ENCODE assay signal across 18 cellular contexts in genomic region chr2:32711908-32712307, GRCh38.
DNase-seq lines count a peak whose midpoint lies in the region; ATAC-seq, FAIRE-seq and TF ChIP-seq lines count a peak whose summit lies in the region.
"Had no signal": no experiment of that assay in that cellular context is flagged by ENCODE, and none has a peak within 500 bp of the region (broad histone marks: within the 10 kb centered on the region; RNA-seq: fewer than 3 reads in every experiment).

No MANE protein-coding gene starts in this region.

- dilution Hi-C loops in keratinocyte (cut with MboI; ENCODE audit: extremely low pct_ligation_motif_present, low sequenced_read_pairs) = no loop called here

- H3K4me1 ChIP-seq in left ventricle myocardium inferior (peaks cover 53% of the 10 kb centered on the region), ascending aorta (peaks cover 4 to 21% of the 10 kb centered on the region in 2 donors), keratinocyte (ENCODE audit: control insufficient read depth, extremely low read depth, insufficient read depth, low read length) (peaks cover 28% of the 10 kb centered on the region), aorta (ENCODE audit: control insufficient read depth in 1 of 2, insufficient read depth in 2 of 2, low read length in 2 of 2) (peaks cover 4 to 10% of the 10 kb centered on the region in 2 donors), psoas muscle (peaks cover 10% of the 10 kb centered on the region)

- no peak for TF ChIP-seq CTCF in left ventricle myocardium inferior (IDR thresholded peaks at IDR 0.05; ENCODE audit: borderline replicate concordance)
- no peak for TF ChIP-seq CTCF in ascending aorta (IDR thresholded peaks at IDR 0.05)
- no peak for TF ChIP-seq CTCF in keratinocyte (optimal IDR thresholded peaks at IDR 0.05 in 1 of 3, IDR thresholded peaks at IDR 0.05 in 1 of 3, conservative IDR thresholded peaks at IDR 0.05 in 1 of 3; ENCODE audit: extremely low read depth in 1 of 3, insufficient read depth in 2 of 3, low read length in 3 of 3)
- no peak for TF ChIP-seq CTCF in psoas muscle (IDR thresholded peaks at IDR 0.05)

- peak overlapping the region; percentile 82 for H3K27ac ChIP-seq in left ventricle myocardium inferior (replicated peaks)
- peak overlapping the region; percentile 72 to 80 for H3K27ac ChIP-seq in ascending aorta
- peak overlapping the region; percentile 49 for H3K27ac ChIP-seq in keratinocyte (ENCODE audit: control insufficient read depth, insufficient read depth, low read length)
- peak overlapping the region; percentile 40 to 57 for H3K27ac ChIP-seq in aorta (ENCODE audit: low read depth in 1 of 2, low read length in 2 of 2)
- no peak overlapping the region for H3K27ac ChIP-seq in psoas muscle

- WGBS in aorta, 2 donors = 4% methylated on average over 4 of the region's 4 CpGs
- WGBS in psoas muscle, 3 donors = 51 to 63% (median 52%) methylated on average over 3 to 4 of the region's 4 CpGs

- intact Hi-C loops in left ventricle myocardium inferior (cut with micrococcal nuclease) (no loop called here), Right ventricle myocardium inferior (cut with DNase I) (no loop called here), ascending aorta (cut with DNase I) (loop anchor here (2.0 to 5.0 kb wide), 3 partner anchors 65 to 655 kb away; partner anchors contain the start of gene TTC27), aorta (cut with DNase I) (loop anchor here in 1 of 2 donors (10.0 kb wide), 1 partner anchor 87 kb away; the partner anchor contains the start of gene TTC27), psoas muscle (cut with DNase I) (no loop called here)

- no peak for ATAC-seq in Right ventricle myocardium inferior
- ATAC-seq in aorta (ENCODE audit: low FRiP score) = peak; percentile 56
- no peak for ATAC-seq in psoas muscle
- ATAC-seq: HCT116 had no signal

- no peaks in the 10 kb centered on the region for H3K79me2 ChIP-seq in keratinocyte (ENCODE audit: control insufficient read depth, insufficient read depth, low read length)

- DNase-seq in left ventricle myocardium inferior (no peak), Right ventricle myocardium inferior (ENCODE audit: missing footprints) (no peak), ascending aorta (ENCODE audit: low spot score in 2 of 2) (no peak), keratinocyte (ENCODE audit: low read depth, low spot score) (no peak), aorta (no peak), NCI-H2081 treated with DMSO at 0.1 percent for 48 hours (lab: John Stamatoyannopoulos, UW) (no peak), psoas muscle (no peak), kidney glomerular epithelial cell (lab: John Stamatoyannopoulos, UW) (no peak)
- DNase-seq: 8988T, GDM1, GOT3, KG1, NCI-H1417, NCI-H187 treated with DMSO at 0.1 percent for 48 hours, NCI-H524, NCI-H82, OCI-M1 had no signal

- no peak overlapping the region for H2AFZ ChIP-seq in keratinocyte (ENCODE audit: control insufficient read depth, low read length)

- no peak overlapping the region for H3K9ac ChIP-seq in keratinocyte (ENCODE audit: control insufficient read depth, extremely low read depth, insufficient read depth, low read length)

- H3K36me3 ChIP-seq in left ventricle myocardium inferior = peaks cover 3% of the 10 kb centered on the region
- no peaks in the 10 kb centered on the region for H3K36me3 ChIP-seq in ascending aorta
- H3K36me3 ChIP-seq in keratinocyte (ENCODE audit: control insufficient read depth in 2 of 2, extremely low read depth in 1 of 2, insufficient read depth in 2 of 2, low read length in 2 of 2) = no peaks in the 10 kb centered on the region
- no peaks in the 10 kb centered on the region for H3K36me3 ChIP-seq in aorta (ENCODE audit: control insufficient read depth in 1 of 2, insufficient read depth in 2 of 2, low read length in 1 of 2)
- peaks cover 0 to 2% of the 10 kb centered on the region in 2 donors for H3K36me3 ChIP-seq in psoas muscle (ENCODE audit: insufficient read depth in 1 of 2, low read depth in 1 of 2)

- H4K20me1 ChIP-seq in keratinocyte (ENCODE audit: control insufficient read depth, extremely low read depth, insufficient read depth, low read length) = no peaks in the 10 kb centered on the region

- peaks cover 3% of the 10 kb centered on the region for H3K9me1 ChIP-seq in keratinocyte (ENCODE audit: control insufficient read depth, extremely low read depth, insufficient read depth, low read length)

- H3K27me3 ChIP-seq in left ventricle myocardium inferior (ENCODE audit: low read depth) (no peaks in the 10 kb centered on the region), ascending aorta (no peaks in the 10 kb centered on the region), keratinocyte (ENCODE audit: control insufficient read depth, extremely low read depth, insufficient read depth, low read length) (no peaks in the 10 kb centered on the region), aorta (ENCODE audit: control insufficient read depth in 1 of 2, insufficient read depth in 2 of 2, low read length in 1 of 2) (no peaks in the 10 kb centered on the region), psoas muscle (ENCODE audit: insufficient read depth in 3 of 3, low read length in 2 of 3) (no peaks in the 10 kb centered on the region)

- no peak overlapping the region for H3K4me3 ChIP-seq in left ventricle myocardium inferior
- H3K4me3 ChIP-seq in ascending aorta = peak overlapping the region in 1 of 2 donors; percentile 2
- no peak overlapping the region for H3K4me3 ChIP-seq in keratinocyte (ENCODE audit: control insufficient read depth in 2 of 3, extremely low read depth in 1 of 3, insufficient read depth in 2 of 3, low read depth in 1 of 3, low read length in 3 of 3)
- no peak overlapping the region for H3K4me3 ChIP-seq in aorta (ENCODE audit: low read length in 2 of 2)
- no peak overlapping the region for H3K4me3 ChIP-seq in psoas muscle

- FAIRE-seq in keratinocyte (lab: Jason Lieb, UNC) = peak; percentile 32

- no peaks in the 10 kb centered on the region for H3K9me3 ChIP-seq in left ventricle myocardium inferior (replicated peaks)
- no peaks in the 10 kb centered on the region for H3K9me3 ChIP-seq in ascending aorta
- no peaks in the 10 kb centered on the region for H3K9me3 ChIP-seq in keratinocyte (ENCODE audit: control insufficient read depth, low read depth, low read length)
- H3K9me3 ChIP-seq in aorta (ENCODE audit: control insufficient read depth, low read length) = no peaks in the 10 kb centered on the region
- no peaks in the 10 kb centered on the region for H3K9me3 ChIP-seq in psoas muscle

- no peak overlapping the region for H3K4me2 ChIP-seq in keratinocyte (ENCODE audit: control insufficient read depth, extremely low read depth, insufficient read depth, low read depth, low read length)
